Comparison of ENCODE assay signal across 8 cellular contexts in genomic region chr2:101223814-101224231, GRCh38. TPM values are rescaled to one million over a fixed set of nuclear protein-coding genes. Genes with fewer than 3 reads are reported as not detected.
DNase-seq lines count a peak whose midpoint lies in the region; ATAC-seq and TF ChIP-seq lines count a peak whose summit lies in the region.

No MANE protein-coding gene starts in this region.

- peaks cover 4 to 6% of the 10 kb centered on the region in 2 donors for H3K9me3 Mint-ChIP-seq in stimulated activated naive B cell treated with anti-CD40 and anti-IgM and Interleukin-4, amounts not matched to agents 10 μg/mL and 1 μg/mL and 100 μg/mL, for 72 hours

- peaks cover 17 to 23% of the 10 kb centered on the region in 2 donors for H3K4me1 Mint-ChIP-seq in stimulated activated naive B cell treated with anti-CD40 and anti-IgM and Interleukin-4, amounts not matched to agents 10 μg/mL and 1 μg/mL and 100 μg/mL, for 72 hours

- H3K4me1 ChIP-seq in Peyer's patch: peaks cover 0 to 4% (median 0%) of the 10 kb centered on the region in 4 donors
- H3K4me1 ChIP-seq in left ventricle myocardium inferior: no peaks in the 10 kb centered on the region
- no peaks in the 10 kb centered on the region for H3K4me1 ChIP-seq in PC-3 (ENCODE audit: insufficient read depth, low read length)

- no peak overlapping the region for H2AFZ ChIP-seq in PC-3 (ENCODE audit: low read length)

- peak; percentile 97 for ATAC-seq in GM18873 (IDR thresholded peaks at IDR 0.05; ENCODE audit: low FRiP score, unreplicated experiment)
- peak; percentile 99 for ATAC-seq in HG02981 (IDR thresholded peaks at IDR 0.05; ENCODE audit: unreplicated experiment)
- ATAC-seq in stimulated activated naive B cell treated with anti-CD40 and anti-IgM and Interleukin-4, amounts not matched to agents 10 μg/mL and 1 μg/mL and 100 μg/mL, for 72 hours (replicated peaks): peak; percentile 99
- ATAC-seq in PC-3: no peak

- no TSS peak for BruUV-seq in PC-3 (replicated peaks; lab: Mats Ljungman, UMichigan)

- peaks cover 5 to 9% of the 10 kb centered on the region in 2 donors for H3K36me3 Mint-ChIP-seq in stimulated activated naive B cell treated with anti-CD40 and anti-IgM and Interleukin-4, amounts not matched to agents 10 μg/mL and 1 μg/mL and 100 μg/mL, for 72 hours

- intact Hi-C loops in left ventricle myocardium inferior (cut with micrococcal nuclease): no loop called here
- intact Hi-C loops in PC-3 (cut with micrococcal nuclease): no loop called here

- TF ChIP-seq CTCF in Peyer's patch (IDR thresholded peaks at IDR 0.05): no peak
- TF ChIP-seq CTCF in left ventricle myocardium inferior (IDR thresholded peaks at IDR 0.05; ENCODE audit: borderline replicate concordance): no peak
- no peak for TF ChIP-seq CTCF in PC-3 (conservative IDR thresholded peaks at IDR 0.05; ENCODE audit: low read depth, low read length)

- DNase-seq in Peyer's patch (peak in 2 of 3 donors; percentile 62 to 75), left ventricle myocardium inferior (no peak), PC-3 (no peak), caudate nucleus (lab: John Stamatoyannopoulos, UW) (no peak)
- peak; percentile 31 for DNase-seq in activated naive CD4-positive, alpha-beta T cell treated with anti-CD3 and anti-CD28 coated beads, Interleukin-2, amount 50 U/mL, for 16 hours
- DNase-seq in stimulated activated naive B cell treated with anti-CD40 and anti-IgM and Interleukin-4, amounts not matched to agents 10 μg/mL and 1 μg/mL and 100 μg/mL, for 72 hours: peak; percentile 75

- no peak for TF ChIP-seq POLR2A in Peyer's patch (IDR thresholded peaks at IDR 0.05)

- peak overlapping the region; percentile 88 for H3K27ac Mint-ChIP-seq in stimulated activated naive B cell treated with anti-CD40 and anti-IgM and Interleukin-4, amounts not matched to agents 10 μg/mL and 1 μg/mL and 100 μg/mL, for 72 hours

- POLR2A ChIA-PET in PC-3 (lab: Charles Lee; ENCODE audit: unreplicated experiment): no interaction called here

- peaks cover 36 to 51% of the 10 kb centered on the region in 2 donors for H3K27me3 Mint-ChIP-seq in stimulated activated naive B cell treated with anti-CD40 and anti-IgM and Interleukin-4, amounts not matched to agents 10 μg/mL and 1 μg/mL and 100 μg/mL, for 72 hours

- H3K9me3 ChIP-seq in Peyer's patch: no peaks in the 10 kb centered on the region
- H3K9me3 ChIP-seq in left ventricle myocardium inferior (replicated peaks): no peaks in the 10 kb centered on the region
- H3K9me3 ChIP-seq in PC-3 (ENCODE audit: low read length): no peaks in the 10 kb centered on the region

- H3K36me3 ChIP-seq in Peyer's patch: no peaks in the 10 kb centered on the region
- no peaks in the 10 kb centered on the region for H3K36me3 ChIP-seq in left ventricle myocardium inferior
- no peaks in the 10 kb centered on the region for H3K36me3 ChIP-seq in PC-3 (ENCODE audit: low read depth, low read length)

- peak overlapping the region in 1 of 4 donors; percentile 30 for H3K27ac ChIP-seq in Peyer's patch
- H3K27ac ChIP-seq in left ventricle myocardium inferior (replicated peaks): no peak overlapping the region
- H3K27ac ChIP-seq in PC-3 (ENCODE audit: low read length): no peak overlapping the region
- no peak overlapping the region for H3K27ac ChIP-seq in caudate nucleus (ENCODE audit: low read depth, low read length)

- H4K20me1 ChIP-seq in PC-3 (ENCODE audit: low read length): no peaks in the 10 kb centered on the region

- H3K4me3 ChIP-seq in Peyer's patch (no peak overlapping the region), left ventricle myocardium inferior (no peak overlapping the region), PC-3 (ENCODE audit: low read length) (no peak overlapping the region)

- H3K27me3 ChIP-seq in Peyer's patch (no peaks in the 10 kb centered on the region), left ventricle myocardium inferior (ENCODE audit: low read depth) (no peaks in the 10 kb centered on the region), PC-3 (ENCODE audit: low read length) (no peaks in the 10 kb centered on the region)

- CTCF ChIA-PET in PC-3 (lab: Charles Lee): no interaction called here

- no peaks in the 10 kb centered on the region for H3K9me2 ChIP-seq in PC-3 (replicated peaks; ENCODE audit: low read length)

- no peaks in the 10 kb centered on the region for H3K79me2 ChIP-seq in PC-3 (ENCODE audit: low read length)

- H3K4me2 ChIP-seq in PC-3 (ENCODE audit: low read length): no peak overlapping the region

- H3K9ac ChIP-seq in PC-3 (ENCODE audit: low read length): no peak overlapping the region

- no peaks in the 10 kb centered on the region for H3F3A ChIP-seq in PC-3 (ENCODE audit: low read length, unreplicated experiment)

- peak overlapping the region; percentile 68 to 69 for H3K4me3 Mint-ChIP-seq in stimulated activated naive B cell treated with anti-CD40 and anti-IgM and Interleukin-4, amounts not matched to agents 10 μg/mL and 1 μg/mL and 100 μg/mL, for 72 hours

RNA-seq across cellular contexts. Expression of gene CNOT11, which starts 28.9 kb away (rescaled TPM):
- 10 to 100 TPM; 46.4 to 82.9 (median 48.1) TPM for total RNA-seq in Peyer's patch
- total RNA-seq in left ventricle myocardium inferior: 33.8 TPM
- 44.9 and 48.5 TPM in 2 replicates for total RNA-seq in PC-3 (2014; rRNA removed)

Comparison
In these comparisons a context has a peak if more than half of its experiments do, and no peak if none do; other contexts are left out.
1. DNase-seq: peak in Peyer's patch (2 of 3), activated naive CD4-positive, alpha-beta T cell treated with anti-CD3 and anti-CD28 coated beads, Interleukin-2, amount 50 U/mL, for 16 hours (single experiment) and stimulated activated naive B cell treated with anti-CD40 and anti-IgM and Interleukin-4, amounts not matched to agents 10 μg/mL and 1 μg/mL and 100 μg/mL, for 72 hours (single experiment); none in left ventricle myocardium inferior (single experiment), PC-3 (single experiment) and caudate nucleus (0 of 61).